In genomic region chr19:42075364-42075615, GRCh38 we compare ENCODE assay signal across 8 cellular contexts. TPM values are rescaled to one million over a fixed set of nuclear protein-coding genes. Genes with fewer than 3 reads are reported as not detected.
DNase-seq lines count a peak whose midpoint lies in the region; ATAC-seq and TF ChIP-seq lines count a peak whose summit lies in the region.

No MANE protein-coding gene starts in this region.

- no peak for ATAC-seq in GM19351 (IDR thresholded peaks at IDR 0.05; ENCODE audit: unreplicated experiment)

- no peak for TF ChIP-seq CTCF in fibroblast of villous mesenchyme (IDR thresholded peaks at IDR 0.05; ENCODE audit: insufficient read depth, low read depth, low read length)
- no peak for TF ChIP-seq CTCF in retinal pigment epithelial cell (conservative IDR thresholded peaks at IDR 0.05; ENCODE audit: low read depth, low read length)

- peak overlapping the region; percentile 78 for H3K4me3 ChIP-seq in fibroblast of villous mesenchyme (ENCODE audit: low read depth, low read length)
- peak overlapping the region; percentile 79 for H3K4me3 ChIP-seq in retinal pigment epithelial cell (ENCODE audit: low read length)

- DNase-seq in NOMO-1 treated with DMSO at 0.1 percent for 48 hours (lab: John Stamatoyannopoulos, UW; ENCODE audit: unreplicated experiment) (peak; percentile 40), NOMO-1 treated with dmso at 0.1 percent for 144 hours (lab: John Stamatoyannopoulos, UW; ENCODE audit: unreplicated experiment) (no peak), SW480 (ENCODE audit: low spot score) (peak; percentile 27), fibroblast of villous mesenchyme (ENCODE audit: low read depth) (no peak), retinal pigment epithelial cell (ENCODE audit: low read depth) (no peak), mucosa of gallbladder (ENCODE audit: low spot score) (no peak), NCI-H1436 (lab: John Stamatoyannopoulos, UW) (no peak)

RNA-seq across cellular contexts. Expression of gene ZNF574, which starts 0.7 kb away (rescaled TPM):
- total RNA-seq in fibroblast of villous mesenchyme = 13.5 and 19.0 TPM in 2 replicates
- total RNA-seq in mucosa of gallbladder = 17.1 TPM

RNA-seq across cellular contexts. Expression of gene GRIK5, which starts 5.3 kb away (rescaled TPM):
- total RNA-seq in fibroblast of villous mesenchyme (not detected in 2 replicates), mucosa of gallbladder (9.8 TPM)

RNA-seq across cellular contexts. Expression of gene POU2F2, which starts 57.0 kb away (rescaled TPM):
- 1.3 and 1.9 TPM in 2 replicates for total RNA-seq in fibroblast of villous mesenchyme
- total RNA-seq in mucosa of gallbladder = 4.3 TPM

Comparison
In these comparisons a context has a peak if more than half of its experiments do, and no peak if none do; other contexts are left out.
1. DNase-seq: peak in NOMO-1 treated with DMSO at 0.1 percent for 48 hours (single experiment) and SW480 (single experiment); none in NOMO-1 treated with dmso at 0.1 percent for 144 hours (single experiment), fibroblast of villous mesenchyme (single experiment), retinal pigment epithelial cell (single experiment), mucosa of gallbladder (single experiment) and NCI-H1436 (single experiment).
2. RNA of gene GRIK5, which starts 5.3 kb away (total RNA-seq): 9.8 TPM in mucosa of gallbladder (single experiment); not detected in fibroblast of villous mesenchyme; every median in the first group is over 10 times any median in the second.